23 cellular contexts compared by ENCODE assay signal in the genomic region with DNA sequence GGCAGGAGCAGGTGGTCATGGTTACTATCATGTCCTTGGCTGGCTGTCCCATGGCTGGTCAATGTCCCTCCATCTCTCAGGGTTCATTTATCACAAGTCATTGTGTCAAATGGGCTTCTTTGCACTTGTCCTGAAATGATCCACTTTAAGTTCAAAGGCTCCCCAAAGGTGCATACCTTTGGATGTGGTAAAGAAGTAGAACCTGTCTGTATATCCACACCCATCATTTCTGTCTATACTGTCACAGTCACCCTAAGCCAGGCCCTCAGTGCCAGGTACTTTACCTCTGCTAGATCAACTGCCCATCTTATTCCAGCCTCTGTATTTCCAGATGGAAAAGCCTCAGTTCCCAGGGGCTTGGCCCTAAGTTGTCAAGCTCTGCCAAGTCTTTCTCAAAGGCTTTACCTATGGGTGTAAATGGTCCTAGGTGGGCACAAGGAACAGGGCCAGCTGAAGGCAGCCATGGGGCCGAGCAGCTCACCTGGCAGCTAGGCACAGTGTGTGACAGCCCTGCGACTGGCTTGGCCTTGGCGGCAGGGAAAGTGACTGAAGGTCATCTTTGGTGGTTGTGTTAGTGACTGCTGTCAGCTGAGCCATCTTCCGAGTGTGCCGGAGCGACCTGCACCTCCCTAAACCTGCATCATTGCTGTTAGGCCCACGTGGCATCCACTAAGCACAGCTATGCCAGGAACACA.
"Had no signal": no experiment of that assay in that cellular context is flagged by ENCODE, and none has a peak within 500 bp of the region (broad histone marks: within the 10 kb centered on the region; RNA-seq: fewer than 3 reads in every experiment).

No MANE protein-coding gene starts in this region.

- H3K4me3 Mint-ChIP-seq: activated CD8-positive, alpha-beta T cell treated with anti-CD3 and anti-CD28 coated beads for 36 hours; activated naive CD4-positive, alpha-beta T cell treated with anti-CD3 and anti-CD28 coated beads for 36 hours; activated naive CD8-positive, alpha-beta T cell; activated T-cell treated with anti-CD3 and anti-CD28 coated beads, Interleukin-2, amount 50 U/mL, for 24 hours; activated T-helper 1 cell treated with anti-CD3 and anti-CD28 coated beads, Interleukin-12 subunit alpha, Interleukin-12 subunit beta, Interleukin-2, Interleukin-4 antibody, amounts not matched to agents 30 ng/mL and 10 ng/mL and 1 ng/mL, durations not matched to agents 14 hours and 24 hours and 36 hours; brain; T-cell had no signal

- H3K9me3 Mint-ChIP-seq: activated CD8-positive, alpha-beta T cell treated with anti-CD3 and anti-CD28 coated beads for 36 hours; activated naive CD4-positive, alpha-beta T cell treated with anti-CD3 and anti-CD28 coated beads for 36 hours; activated T-cell treated with anti-CD3 and anti-CD28 coated beads, Interleukin-2, amount 50 U/mL, for 24 hours; activated T-helper 1 cell treated with anti-CD3 and anti-CD28 coated beads, Interleukin-12 subunit alpha, Interleukin-12 subunit beta, Interleukin-2, Interleukin-4 antibody, amounts not matched to agents 30 ng/mL and 10 ng/mL and 1 ng/mL, durations not matched to agents 14 hours and 24 hours and 36 hours; brain; T-cell had no signal

- DNase-seq: activated CD4-positive, CD25-positive, alpha-beta regulatory T cell; activated CD8-positive, alpha-beta memory T cell treated with anti-CD3 and anti-CD28 coated beads, Interleukin-2, amount 50 U/mL, for 4 hours; activated CD8-positive, alpha-beta T cell treated with anti-CD3 and anti-CD28 coated beads for 36 hours; activated gamma-delta T cell; activated naive CD4-positive, alpha-beta T cell treated with anti-CD3 and anti-CD28 coated beads for 36 hours; activated T-cell treated with anti-CD3 and anti-CD28 coated beads, Interleukin-2, amount 50 U/mL, for 24 hours; amygdala; Kasumi-1; KBM-7; NCI-H1048; NCI-H146; NCI-H187 treated with DMSO at 0.1 percent for 48 hours; NCI-H2081 treated with DMSO at 0.1 percent for 48 hours; NCI-H446; NCI-H524; SIG-M5; T-cell; T-helper 2 cell; T1000 had no signal

- H3K4me1 Mint-ChIP-seq: T-cell had no signal

- H3K27me3 Mint-ChIP-seq: activated CD8-positive, alpha-beta T cell treated with anti-CD3 and anti-CD28 coated beads for 36 hours; activated naive CD8-positive, alpha-beta T cell; activated T-cell treated with anti-CD3 and anti-CD28 coated beads, Interleukin-2, amount 50 U/mL, for 24 hours; T-cell had no signal

- H3K27ac ChIP-seq: VCaP had no signal

- H3K27ac Mint-ChIP-seq: activated CD8-positive, alpha-beta T cell treated with anti-CD3 and anti-CD28 coated beads for 36 hours; activated naive CD4-positive, alpha-beta T cell treated with anti-CD3 and anti-CD28 coated beads for 36 hours; activated naive CD8-positive, alpha-beta T cell; activated T-cell treated with anti-CD3 and anti-CD28 coated beads, Interleukin-2, amount 50 U/mL, for 24 hours; activated T-helper 1 cell treated with anti-CD3 and anti-CD28 coated beads, Interleukin-12 subunit alpha, Interleukin-12 subunit beta, Interleukin-2, Interleukin-4 antibody, amounts not matched to agents 30 ng/mL and 10 ng/mL and 1 ng/mL, durations not matched to agents 14 hours and 24 hours and 36 hours; brain; T-cell had no signal

- ATAC-seq: activated CD8-positive, alpha-beta T cell treated with anti-CD3 and anti-CD28 coated beads for 36 hours; T-cell had no signal

- H3K36me3 Mint-ChIP-seq: activated naive CD8-positive, alpha-beta T cell; brain; T-cell had no signal
